ENCODE assay signal across 8 cellular contexts in genomic region chr11:447923-448731, GRCh38. TPM values are rescaled to one million over a fixed set of nuclear protein-coding genes. Genes with fewer than 3 reads are reported as not detected.
DNase-seq lines count a peak whose midpoint lies in the region; ATAC-seq and TF ChIP-seq lines count a peak whose summit lies in the region.

No MANE protein-coding gene starts in this region.

- dilution Hi-C loops in IMR-90 (cut with HindIII; ENCODE audit: low sequenced_read_pairs, unreplicated experiment): no loop called here

- peak overlapping the region; percentile 53 for H3K9ac ChIP-seq in IMR-90 (ENCODE audit: low read depth, low read length)
- H3K9ac ChIP-seq in OCI-LY1 (ENCODE audit: low read length): peak overlapping the region; percentile 73
- peak overlapping the region; percentile 47 to 85 for H3K9ac ChIP-seq in mucosa of rectum (ENCODE audit: low read depth in 1 of 2, low read length in 2 of 2)

- peak; percentile 91 for DNase-seq in Caki2 (ENCODE audit: low read depth)
- DNase-seq in IMR-90: peak; percentile 84
- DNase-seq in activated T-cell treated with anti-CD3 and anti-CD28 coated beads for 4 hours: peak; percentile 98
- DNase-seq in epithelial cell of proximal tubule (ENCODE audit: low read depth): peak; percentile 31
- DNase-seq in stimulated activated CD8-positive, alpha-beta memory T cell treated with anti-CD3 and anti-CD28 coated beads, Interleukin-4, amount 100 ng/mL, for 24 hours (ENCODE audit: low read depth): peak; percentile 97

- in situ Hi-C loops in Caki2 (cut with HindIII; ENCODE audit: low pct_unique_long_range_greater_than_20kb, low sequenced_read_pairs): no loop called here
- in situ Hi-C loops in IMR-90 (cut with MboI; ENCODE audit: low sequenced_read_pairs): no loop called here

- H4K20me1 ChIP-seq in IMR-90 (ENCODE audit: insufficient read depth, low read length) (peaks cover 21% of the 10 kb centered on the region), OCI-LY1 (ENCODE audit: insufficient read depth, low read length) (no peaks in the 10 kb centered on the region)

- POLR2A ChIA-PET in IMR-90 (lab: Charles Lee; ENCODE audit: unreplicated experiment): no interaction called here

- peak overlapping the region; percentile 72 for H2BK5ac ChIP-seq in IMR-90 (ENCODE audit: low read depth, low read length, poor library complexity, severe bottlenecking)

- intact Hi-C loops in IMR-90 (cut with micrococcal nuclease): loop anchor here (2.0 to 10.0 kb wide), 3 partner anchors 83 to 241 kb away; partner anchors contain the start of genes B4GALNT4, BET1L and RIC8A

- H3K4me2 ChIP-seq in IMR-90 (ENCODE audit: low read depth, low read length): peak overlapping the region; percentile 88
- peak overlapping the region; percentile 77 for H3K4me2 ChIP-seq in OCI-LY1 (ENCODE audit: low read length)

- ATAC-seq in GM21390 (IDR thresholded peaks at IDR 0.05; ENCODE audit: unreplicated experiment): peak; percentile 60
- peak; percentile 78 for ATAC-seq in IMR-90 (ENCODE audit: low read depth)

- no peak overlapping the region for H3K56ac ChIP-seq in IMR-90 (ENCODE audit: extremely low read depth, insufficient read depth, low read length)

- peaks cover 6% of the 10 kb centered on the region; the same call in 1 of the 2 replicates for H3K36me3 ChIP-seq in IMR-90 (ENCODE audit: control insufficient read depth, insufficient read depth, low read length)
- no peaks in the 10 kb centered on the region; the same call in 1 of the 2 replicates for H3K36me3 ChIP-seq in OCI-LY1 (ENCODE audit: insufficient read depth, low read length)
- peaks cover 0 to 3% of the 10 kb centered on the region in 2 donors for H3K36me3 ChIP-seq in mucosa of rectum (ENCODE audit: control insufficient read depth in 2 of 2, insufficient read depth in 2 of 2, low read length in 2 of 2)

- peak overlapping the region; percentile 60 for H4K5ac ChIP-seq in IMR-90 (ENCODE audit: low read depth, low read length)

- TF ChIP-seq CTCF in IMR-90 (conservative IDR thresholded peaks at IDR 0.05; ENCODE audit: low read depth, low read length): peak; percentile 81
- TF ChIP-seq CTCF in OCI-LY1 (IDR thresholded peaks at IDR 0.05; ENCODE audit: low read length): peak; percentile 96
- peak; percentile 89 for TF ChIP-seq CTCF in epithelial cell of proximal tubule (conservative IDR thresholded peaks at IDR 0.05; ENCODE audit: low read depth, low read length)

- WGBS in IMR-90 (ENCODE audit: extremely low coverage in 2 of 2, insufficient read length in 1 of 2), 2 experiments: 0% methylated on average over 14 of the region's 55 CpGs; no CpG with 5 or more reads in 1 of the 2 experiments

- H3K9me1 ChIP-seq in IMR-90 (ENCODE audit: insufficient read depth, low read length): no peaks in the 10 kb centered on the region

- H4K8ac ChIP-seq in IMR-90 (ENCODE audit: low read depth in 2 of 2, low read length in 2 of 2): peak overlapping the region; percentile 54 to 92

- peak overlapping the region; percentile 36; the same call in 1 of the 2 replicates for H2BK120ac ChIP-seq in IMR-90 (ENCODE audit: low read depth, low read length)

- H3K79me2 ChIP-seq in OCI-LY1 (ENCODE audit: insufficient read depth, low read length): no peaks in the 10 kb centered on the region

- H2AK5ac ChIP-seq in IMR-90 (ENCODE audit: low read depth, low read length): peak overlapping the region; percentile 48; the same call in 1 of the 2 replicates

- CTCF ChIA-PET in IMR-90 (lab: Yijun Ruan, JAX): interaction anchor here (0.7 to 3.4 kb wide), 8 partner anchors 8 to 80 kb away, joined by 3 to 12 read pairs (median 4); no protein-coding TSS in a partner anchor

- H3K4ac ChIP-seq in IMR-90 (ENCODE audit: low read depth, low read length): peak overlapping the region; percentile 77

- peak overlapping the region; percentile 69; the same call in 1 of the 2 replicates for H4K91ac ChIP-seq in IMR-90 (ENCODE audit: insufficient read depth, low read depth, low read length)

- peak overlapping the region; percentile 26 for H3K23ac ChIP-seq in IMR-90 (ENCODE audit: low read depth, low read length)

- BruUV-seq in IMR-90 (replicated peaks; lab: Mats Ljungman, UMichigan): no TSS peak

- peak overlapping the region; percentile 69 for H3K14ac ChIP-seq in IMR-90 (replicated peaks; ENCODE audit: low read depth, low read length)

- TF ChIP-seq RAD21 in IMR-90 (IDR thresholded peaks at IDR 0.05; ENCODE audit: low read length): peak; percentile 76

- peak; percentile 65; the same call in 1 of the 2 replicates for TF ChIP-seq POLR2A in IMR-90 (IDR thresholded peaks at IDR 0.05; ENCODE audit: low read depth, low read length)

- no peak overlapping the region for H2BK15ac ChIP-seq in IMR-90 (ENCODE audit: low read depth, low read length)

- H3K27me3 ChIP-seq in IMR-90 (ENCODE audit: control insufficient read depth, insufficient read depth, low read length) (peaks cover 4% of the 10 kb centered on the region; the same call in 1 of the 2 replicates), OCI-LY1 (ENCODE audit: insufficient read depth, low read length) (no peaks in the 10 kb centered on the region), mucosa of rectum (ENCODE audit: control insufficient read depth in 2 of 2, insufficient read depth in 2 of 2, low read length in 2 of 2) (no peaks in the 10 kb centered on the region)

- H3K4me1 ChIP-seq in IMR-90 (ENCODE audit: control insufficient read depth, insufficient read depth, low read length) (peaks cover 9% of the 10 kb centered on the region), OCI-LY1 (ENCODE audit: insufficient read depth, low read length, severe bottlenecking) (peaks cover 24% of the 10 kb centered on the region), mucosa of rectum (ENCODE audit: control insufficient read depth in 2 of 2, insufficient read depth in 2 of 2, low read length in 2 of 2) (peaks cover 51 to 55% of the 10 kb centered on the region in 2 donors)

- H2AFZ ChIP-seq in IMR-90 (replicated peaks; ENCODE audit: low read length, poor library complexity): peak overlapping the region; percentile 99
- no peak overlapping the region for H2AFZ ChIP-seq in OCI-LY1 (ENCODE audit: low read length)

- no peaks in the 10 kb centered on the region for H3F3A ChIP-seq in OCI-LY1 (ENCODE audit: insufficient read depth, low read length)

- H3K9me3 ChIP-seq in IMR-90 (ENCODE audit: control insufficient read depth, insufficient read depth, low read length) (no peaks in the 10 kb centered on the region), OCI-LY1 (ENCODE audit: low read length) (no peaks in the 10 kb centered on the region), mucosa of rectum (ENCODE audit: control insufficient read depth in 2 of 2, low read length in 2 of 2) (no peaks in the 10 kb centered on the region)

- H3K18ac ChIP-seq in IMR-90 (ENCODE audit: low read depth, low read length): no peak overlapping the region

- H3K4me3 ChIP-seq in IMR-90 (ENCODE audit: insufficient read depth, low read depth, low read length) (peak overlapping the region; percentile 94), OCI-LY1 (ENCODE audit: low read depth, low read length, poor library complexity, severe bottlenecking) (peak overlapping the region; percentile 74), epithelial cell of proximal tubule (ENCODE audit: low read depth, low read length) (peak overlapping the region; percentile 80), mucosa of rectum (ENCODE audit: low read length in 2 of 2) (peak overlapping the region; percentile 62 to 82)

- H2BK20ac ChIP-seq in IMR-90 (ENCODE audit: low read depth, low read length): no peak overlapping the region

- peak overlapping the region; percentile 97 for H2AK9ac ChIP-seq in IMR-90 (replicated peaks; ENCODE audit: low read depth, low read length, poor library complexity)

- H3K79me1 ChIP-seq in IMR-90 (ENCODE audit: low read depth in 1 of 2, low read length in 2 of 2): peaks cover 0 to 33% of the 10 kb centered on the region in 2 experiments; a peak in 3 of 4 replicates

- peak overlapping the region; percentile 74 for H3K27ac ChIP-seq in IMR-90 (ENCODE audit: insufficient read depth, low read length)
- H3K27ac ChIP-seq in OCI-LY1 (ENCODE audit: low read depth, low read length, poor library complexity, severe bottlenecking): peak overlapping the region; percentile 78
- H3K27ac ChIP-seq in mucosa of rectum (ENCODE audit: low read depth in 2 of 2, low read length in 2 of 2): peak overlapping the region; percentile 95 to 99

- no peaks in the 10 kb centered on the region for H3K9me2 ChIP-seq in OCI-LY1 (ENCODE audit: low read depth, low read length)

RNA-seq across cellular contexts. Expression of gene PTDSS2, which starts 2.0 kb away (rescaled TPM):
- total RNA-seq in Caki2 (2014; rRNA removed; shearing (Covaris generic); ENCODE audit: low replicate concordance): 36.9 and 50.2 TPM in 2 replicates
- total RNA-seq in IMR-90 (2012; rRNA removed): 21.4 and 23.5 TPM in 2 replicates
- polyA plus RNA-seq in IMR-90 (2012; rRNA removed): 26.6 and 29.8 TPM in 2 replicates
- 32.6 and 35.1 TPM in 2 replicates for polyA plus RNA-seq in IMR-90 (2012; cell fraction: cytosol; rRNA removed)
- 129 and 308 TPM in 2 replicates for polyA plus RNA-seq in IMR-90 (2012; cell fraction: nucleus; rRNA removed; ENCODE audit: low replicate concordance)
- total RNA-seq in epithelial cell of proximal tubule: 53.4 and 66.1 TPM in 2 replicates

RNA-seq across cellular contexts. Expression of gene ANO9, which starts 6.3 kb away (rescaled TPM):
- total RNA-seq in Caki2 (2014; rRNA removed; shearing (Covaris generic); ENCODE audit: low replicate concordance): not detected in 2 replicates
- total RNA-seq in IMR-90 (2012; rRNA removed) (not detected in 2 replicates), epithelial cell of proximal tubule (7.7 and 20.1 TPM in 2 replicates)
- not detected in 2 replicates for polyA plus RNA-seq in IMR-90 (2012; rRNA removed)
- 0.01 TPM in 1 of 2 replicates, not detected in the other for polyA plus RNA-seq in IMR-90 (2012; cell fraction: cytosol; rRNA removed)
- polyA plus RNA-seq in IMR-90 (2012; cell fraction: nucleus; rRNA removed; ENCODE audit: low replicate concordance): 0.18 and 0.23 TPM in 2 replicates

RNA-seq across cellular contexts. Expression of gene SIGIRR, which starts 33.3 kb away (rescaled TPM):
- 66.9 and 103 TPM in 2 replicates for total RNA-seq in Caki2 (2014; rRNA removed; shearing (Covaris generic); ENCODE audit: low replicate concordance)
- total RNA-seq in IMR-90 (2012; rRNA removed) (9.4 and 10.9 TPM in 2 replicates), epithelial cell of proximal tubule (52.9 and 83.9 TPM in 2 replicates)
- polyA plus RNA-seq in IMR-90 (2012; rRNA removed): 27.6 and 33.8 TPM in 2 replicates
- 42.2 and 46.1 TPM in 2 replicates for polyA plus RNA-seq in IMR-90 (2012; cell fraction: cytosol; rRNA removed)
- 45.4 and 109 TPM in 2 replicates for polyA plus RNA-seq in IMR-90 (2012; cell fraction: nucleus; rRNA removed; ENCODE audit: low replicate concordance)

RNA-seq across cellular contexts. Expression of gene PKP3, which starts 54.1 kb away (rescaled TPM):
- 70.7 and 103 TPM in 2 replicates for total RNA-seq in Caki2 (2014; rRNA removed; shearing (Covaris generic); ENCODE audit: low replicate concordance)
- total RNA-seq in IMR-90 (2012; rRNA removed) (1.4 and 2.2 TPM in 2 replicates), epithelial cell of proximal tubule (20.6 and 30.7 TPM in 2 replicates)
- polyA plus RNA-seq in IMR-90 (2012; rRNA removed): 1.5 and 2.6 TPM in 2 replicates
- 2.0 TPM in 2 replicates for polyA plus RNA-seq in IMR-90 (2012; cell fraction: cytosol; rRNA removed)
- 2.4 and 8.5 TPM in 2 replicates for polyA plus RNA-seq in IMR-90 (2012; cell fraction: nucleus; rRNA removed; ENCODE audit: low replicate concordance)

RNA-seq across cellular contexts. Expression of gene RNH1, which starts 58.9 kb away (rescaled TPM):
- total RNA-seq in Caki2 (2014; rRNA removed; shearing (Covaris generic); ENCODE audit: low replicate concordance): 271 and 316 TPM in 2 replicates
- 138 and 143 TPM in 2 replicates for total RNA-seq in IMR-90 (2012; rRNA removed)
- 238 and 247 TPM in 2 replicates for polyA plus RNA-seq in IMR-90 (2012; rRNA removed)
- polyA plus RNA-seq in IMR-90 (2012; cell fraction: cytosol; rRNA removed): 157 and 265 TPM in 2 replicates
- polyA plus RNA-seq in IMR-90 (2012; cell fraction: nucleus; rRNA removed; ENCODE audit: low replicate concordance): 135 and 414 TPM in 2 replicates
- total RNA-seq in epithelial cell of proximal tubule: 163 and 204 TPM in 2 replicates

Comparison
In these comparisons a context has a peak if more than half of its experiments do, and no peak if none do; other contexts are left out.
1. Peak in every context shown above with its lines: DNase-seq, ATAC-seq, H3K4me3 ChIP-seq and H3K27ac ChIP-seq.
2. DNase-seq: peak in every context shown above with its lines; median percentile 98 in activated T-cell treated with anti-CD3 and anti-CD28 coated beads for 4 hours; 97 in stimulated activated CD8-positive, alpha-beta memory T cell treated with anti-CD3 and anti-CD28 coated beads, Interleukin-4, amount 100 ng/mL, for 24 hours; 91 in Caki2; 84 in IMR-90; 31 in epithelial cell of proximal tubule.